In the genomic region with DNA sequence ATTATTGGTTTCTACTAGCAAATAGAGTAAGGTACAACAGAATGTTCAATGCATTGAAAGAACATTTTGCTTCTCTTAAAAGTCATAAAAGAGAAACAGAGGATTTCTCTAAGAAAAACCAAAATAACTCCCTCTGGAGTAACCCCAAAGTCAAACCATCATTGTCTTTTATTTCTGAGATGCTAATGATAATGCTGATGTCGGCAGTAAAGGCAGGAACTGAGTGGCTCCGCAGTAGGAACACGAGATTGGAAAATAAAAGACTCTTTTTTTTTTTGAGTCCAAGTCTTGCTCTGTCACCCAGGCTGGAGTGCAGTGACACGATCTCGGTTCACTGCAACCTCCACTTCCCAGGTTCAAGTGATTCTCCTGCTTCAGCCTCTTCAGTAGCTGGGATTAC, we compare ENCODE assay signal across 20 cellular contexts. TPM values are rescaled to one million over a fixed set of nuclear protein-coding genes. Genes with fewer than 3 reads are reported as not detected.
"Had no signal": no experiment of that assay in that cellular context is flagged by ENCODE, and none has a peak within 500 bp of the region (broad histone marks: within the 10 kb centered on the region; RNA-seq: fewer than 3 reads in every experiment).

No MANE protein-coding gene starts in this region.

- H3K27ac ChIP-seq: adrenal gland, breast epithelium had no signal

- ATAC-seq: activated CD8-positive, alpha-beta T cell treated with anti-CD3 and anti-CD28 coated beads, Interleukin-2, amount 10 ng/mL, durations not matched to agents 7 days and 5 days; WTC11 had no signal

- H3K36me3 ChIP-seq: adrenal gland, breast epithelium, Peyer's patch had no signal

- DNase-seq: activated CD4-positive, alpha-beta T cell treated with anti-CD3 and anti-CD28 coated beads for 48 hours; activated CD4-positive, alpha-beta T cell treated with anti-CD3 and anti-CD28 coated beads, Interleukin-2, amount 50 U/mL, for 4 hours; activated CD4-positive, CD25-positive, alpha-beta regulatory T cell treated with anti-CD3 and anti-CD28 coated beads, Interleukin-2, amount 50 U/mL, for 72 hours; activated CD8-positive, alpha-beta memory T cell treated with anti-CD3 and anti-CD28 coated beads, Interleukin-2, amount 50 U/mL, for 48 hours; activated CD8-positive, alpha-beta T cell treated with anti-CD3 and anti-CD28 coated beads, Interleukin-2, amount 10 ng/mL, durations not matched to agents 7 days and 5 days; activated naive CD4-positive, alpha-beta T cell treated with anti-CD3 and anti-CD28 coated beads, Interleukin-2, amount 50 U/mL, for 16 hours; activated naive CD8-positive, alpha-beta T cell treated with anti-CD3 and anti-CD28 coated beads, Interleukin-2, amount 10 ng/mL, durations not matched to agents 7 days and 5 days; activated T-cell treated with anti-CD3 and anti-CD28 coated beads, Interleukin-2, amount 50 U/mL, for 1 hour; adrenal gland; anterior cingulate cortex; NCI-H1092; NCI-H1417; NCI-H1930; NCI-H510A treated with DMSO at 0.1 percent for 48 hours; NCI-H69; Peyer's patch; SHP77 treated with DMSO at 0.1 percent for 48 hours had no signal

- H3K9me3 ChIP-seq: adrenal gland, breast epithelium, Peyer's patch had no signal

- H3K4me3 ChIP-seq: adrenal gland, breast epithelium, Peyer's patch had no signal

- H3K27me3 ChIP-seq: adrenal gland, breast epithelium, Peyer's patch had no signal

- H3K4me1 ChIP-seq: breast epithelium had no signal

RNA-seq across cellular contexts. Expression of gene MYOZ1, which starts 47.5 kb away (rescaled TPM):
- total RNA-seq: activated CD8-positive, alpha-beta T cell treated with anti-CD3 and anti-CD28 coated beads, Interleukin-2, amount 10 ng/mL, durations not matched to agents 7 days and 5 days; activated naive CD8-positive, alpha-beta T cell treated with anti-CD3 and anti-CD28 coated beads, Interleukin-2, amount 10 ng/mL, durations not matched to agents 7 days and 5 days; MCF 10A; Peyer's patch had no signal
